Comparison of ENCODE assay signal across 1 cellular context in the genomic region with DNA sequence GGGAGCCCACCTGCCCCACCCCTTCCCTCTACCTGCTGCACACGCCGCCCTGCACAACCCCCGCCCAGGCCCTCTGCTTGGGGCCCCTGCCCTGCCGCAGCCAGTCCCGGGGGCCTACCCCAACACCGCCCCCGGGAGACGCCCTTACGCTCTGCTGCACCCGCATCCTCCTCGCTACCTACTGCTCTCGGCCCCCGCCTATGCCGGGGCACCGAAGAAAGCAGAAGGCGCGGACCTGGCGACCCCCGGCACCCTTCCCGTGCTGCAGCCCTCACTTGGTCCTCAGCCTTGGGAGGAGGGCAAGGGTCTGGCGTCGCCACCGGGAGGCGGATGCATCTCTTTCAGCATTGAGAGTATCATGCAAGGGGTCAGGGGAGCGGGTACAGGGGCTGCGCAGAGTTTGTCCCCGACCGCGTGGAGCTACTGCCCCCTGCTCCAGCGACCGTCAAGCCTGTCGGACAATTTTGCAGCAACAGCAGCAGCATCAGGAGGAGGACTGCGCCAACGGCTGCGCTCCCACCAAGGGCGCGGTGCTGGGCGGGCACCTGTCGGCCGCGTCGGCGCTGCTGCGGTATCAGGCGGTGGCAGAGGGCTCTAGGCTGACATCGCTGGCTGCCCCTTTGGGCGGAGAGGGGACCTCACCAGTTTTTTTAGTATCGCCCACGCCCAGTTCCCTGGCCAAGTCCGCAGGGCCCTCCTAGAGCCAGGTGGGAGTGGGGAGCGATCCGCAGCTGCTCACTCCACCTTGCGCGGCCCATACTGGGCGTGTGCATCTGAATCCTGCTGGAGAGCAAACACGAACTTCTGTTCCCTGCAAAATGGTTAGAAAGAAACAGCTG.
TF ChIP-seq lines count a peak whose summit lies in the region.

No MANE protein-coding gene starts in this region.

TF ChIP-seq in H1, 55 proteins besides CTCF, POLR2A, EP300 and RAD21:
- TF ChIP-seq SUZ12 (IDR thresholded peaks at IDR 0.05; ENCODE audit: low read length) (peak; percentile 67; the same call in 1 of the 2 replicates), EZH2 (IDR thresholded peaks at IDR 0.05; ENCODE audit: low read depth, low read length, severe bottlenecking) (peak; percentile 61)
